In the genomic region with DNA sequence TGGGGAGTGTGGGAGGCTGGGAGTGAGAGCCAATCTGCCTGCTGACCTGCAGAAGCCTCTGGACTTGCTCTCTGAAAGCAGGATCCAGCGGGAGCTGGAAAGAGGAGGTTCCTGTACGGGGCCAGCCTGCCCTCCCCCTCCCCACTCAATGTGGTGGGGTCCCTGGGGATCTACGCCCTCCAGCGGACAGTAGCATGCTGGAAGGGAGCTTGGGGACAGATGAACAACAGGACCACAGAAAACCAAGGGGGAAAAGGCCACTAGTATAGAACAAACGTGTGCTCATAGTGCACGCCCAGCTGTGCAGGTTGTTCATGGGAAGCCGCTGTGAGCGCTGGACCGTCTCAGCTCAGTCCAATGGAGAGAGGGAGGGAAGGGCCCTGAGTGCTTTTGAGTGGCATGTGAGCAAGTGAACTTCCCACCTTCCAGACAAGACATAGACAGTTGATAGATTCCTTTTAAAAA, we compare ENCODE assay signal across 2 cellular contexts.
TF ChIP-seq lines count a peak whose summit lies in the region.

No MANE protein-coding gene starts in this region.

TF ChIP-seq in HEK293, 187 proteins besides CTCF, POLR2A, EP300 and RAD21:
- TF ChIP-seq ZNF391 (tag by site-specific recombination; IDR thresholded peaks at IDR 0.05; ENCODE audit: borderline replicate concordance, low read depth): no peak
- no peak for TF ChIP-seq ZNF785 (tag by site-specific recombination; IDR thresholded peaks at IDR 0.05)
- peak; percentile 15; the same call in 1 of the 2 replicates for TF ChIP-seq SP2 (tag by site-specific recombination; IDR thresholded peaks at IDR 0.05)
- peak; percentile 73 for TF ChIP-seq REST (tag by site-specific recombination; IDR thresholded peaks at IDR 0.05)
- TF ChIP-seq TRIM28 (IDR thresholded peaks at IDR 0.05; ENCODE audit: borderline replicate concordance, low read length): peak; percentile 75

TF ChIP-seq in K562, 482 proteins besides CTCF, POLR2A, EP300 and RAD21:
- TF ChIP-seq PML (IDR thresholded peaks at IDR 0.05; ENCODE audit: low read length) (no peak), HDGF (IDR thresholded peaks at IDR 0.05) (no peak), CHCHD3 (CRISPR knock-in tag; IDR thresholded peaks at IDR 0.05) (no peak), RNF2 (IDR thresholded peaks at IDR 0.05) (no peak), THAP12 (CRISPR knock-in tag; IDR thresholded peaks at IDR 0.05) (no peak), CBX2 (IDR thresholded peaks at IDR 0.05; ENCODE audit: insufficient read depth, low read length, poor library complexity, severe bottlenecking) (no peak), CBFA2T3 (IDR thresholded peaks at IDR 0.05) (no peak), ZNF431 (CRISPR knock-in tag; IDR thresholded peaks at IDR 0.05) (no peak), MAFK (IDR thresholded peaks at IDR 0.05; ENCODE audit: low read length) (no peak), FUS (optimal IDR thresholded peaks at IDR 0.05; ENCODE audit: low read depth, low read length) (no peak), NEUROD1 (IDR thresholded peaks at IDR 0.05; ENCODE audit: borderline replicate concordance, low read depth, low read length, partially characterized antibody) (no peak), HMBOX1 (IDR thresholded peaks at IDR 0.05) (no peak), MEF2D (tag; conservative IDR thresholded peaks at IDR 0.05; ENCODE audit: low read depth) (no peak), CCAR2 (IDR thresholded peaks at IDR 0.05; ENCODE audit: low read depth, low read length) (no peak), BRD9 (IDR thresholded peaks at IDR 0.05; ENCODE audit: low read depth, partially characterized antibody) (no peak)
- TF ChIP-seq, protein P1, sequence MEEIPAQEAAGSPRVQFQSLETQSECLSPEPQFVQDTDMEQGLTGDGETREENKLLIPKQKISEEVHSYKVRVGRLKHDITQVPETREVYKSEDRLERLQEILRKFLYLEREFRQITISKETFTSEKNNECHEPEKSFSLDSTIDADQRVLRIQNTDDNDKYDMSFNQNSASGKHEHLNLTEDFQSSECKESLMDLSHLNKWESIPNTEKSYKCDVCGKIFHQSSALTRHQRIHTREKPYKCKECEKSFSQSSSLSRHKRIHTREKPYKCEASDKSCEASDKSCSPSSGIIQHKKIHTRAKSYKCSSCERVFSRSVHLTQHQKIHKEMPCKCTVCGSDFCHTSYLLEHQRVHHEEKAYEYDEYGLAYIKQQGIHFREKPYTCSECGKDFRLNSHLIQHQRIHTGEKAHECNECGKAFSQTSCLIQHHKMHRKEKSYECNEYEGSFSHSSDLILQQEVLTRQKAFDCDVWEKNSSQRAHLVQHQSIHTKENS (CRISPR knock-in tag; IDR thresholded peaks at IDR 0.05): no peak
- TF ChIP-seq, protein P2, sequence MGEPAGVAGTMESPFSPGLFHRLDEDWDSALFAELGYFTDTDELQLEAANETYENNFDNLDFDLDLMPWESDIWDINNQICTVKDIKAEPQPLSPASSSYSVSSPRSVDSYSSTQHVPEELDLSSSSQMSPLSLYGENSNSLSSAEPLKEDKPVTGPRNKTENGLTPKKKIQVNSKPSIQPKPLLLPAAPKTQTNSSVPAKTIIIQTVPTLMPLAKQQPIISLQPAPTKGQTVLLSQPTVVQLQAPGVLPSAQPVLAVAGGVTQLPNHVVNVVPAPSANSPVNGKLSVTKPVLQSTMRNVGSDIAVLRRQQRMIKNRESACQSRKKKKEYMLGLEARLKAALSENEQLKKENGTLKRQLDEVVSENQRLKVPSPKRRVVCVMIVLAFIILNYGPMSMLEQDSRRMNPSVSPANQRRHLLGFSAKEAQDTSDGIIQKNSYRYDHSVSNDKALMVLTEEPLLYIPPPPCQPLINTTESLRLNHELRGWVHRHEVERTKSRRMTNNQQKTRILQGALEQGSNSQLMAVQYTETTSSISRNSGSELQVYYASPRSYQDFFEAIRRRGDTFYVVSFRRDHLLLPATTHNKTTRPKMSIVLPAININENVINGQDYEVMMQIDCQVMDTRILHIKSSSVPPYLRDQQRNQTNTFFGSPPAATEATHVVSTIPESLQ (CRISPR knock-in tag; IDR thresholded peaks at IDR 0.05): no peak
